22 cellular contexts compared by ENCODE assay signal in the genomic region with DNA sequence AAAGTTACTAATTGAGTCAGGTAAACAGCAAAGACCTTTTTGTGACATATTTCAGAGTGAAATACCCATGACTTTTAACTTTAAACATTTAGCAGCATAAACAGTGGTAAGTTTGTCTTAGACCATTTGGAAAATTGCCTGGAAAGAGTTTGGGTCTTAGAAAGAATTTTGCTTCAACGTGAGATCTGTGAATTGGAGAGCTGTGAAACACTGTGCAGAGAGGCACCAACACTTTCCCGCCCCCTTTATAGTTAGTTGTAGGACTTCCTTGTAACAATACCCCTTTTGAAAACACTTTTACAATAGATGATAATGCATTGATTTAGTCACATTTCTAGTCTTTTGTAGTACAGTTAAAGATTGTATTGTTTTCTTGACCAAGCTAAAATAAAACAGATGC. TPM values are rescaled to one million over a fixed set of nuclear protein-coding genes. Genes with fewer than 3 reads are reported as not detected.
DNase-seq lines count a peak whose midpoint lies in the region; ATAC-seq and TF ChIP-seq lines count a peak whose summit lies in the region.
"Had no signal": no experiment of that assay in that cellular context is flagged by ENCODE, and none has a peak within 500 bp of the region (broad histone marks: within the 10 kb centered on the region; RNA-seq: fewer than 3 reads in every experiment).

No MANE protein-coding gene starts in this region.

- H3K27ac ChIP-seq in AG04450 (ENCODE audit: low read depth, low read length) (no peak overlapping the region), DOHH2 (ENCODE audit: low read depth, low read length) (no peak overlapping the region), gastrocnemius medialis (no peak overlapping the region)
- H3K27ac ChIP-seq: adrenal gland, upper lobe of right lung had no signal

- no peak overlapping the region for H3K27ac Mint-ChIP-seq in activated T-helper 17 cell treated with anti-CD3 and anti-CD28 coated beads, Interleukin-2, amount 50 U/mL, for 72 hours
- H3K27ac Mint-ChIP-seq in endothelial cell (ENCODE audit: unreplicated experiment), result no peak overlapping the region
- H3K27ac Mint-ChIP-seq: activated T-helper 1 cell treated with anti-CD3 and anti-CD28 coated beads, Interleukin-12 subunit alpha, Interleukin-12 subunit beta, Interleukin-2, Interleukin-4 antibody, amounts not matched to agents 30 ng/mL and 10 ng/mL and 1 ng/mL, durations not matched to agents 14 hours and 24 hours and 36 hours; progenitor cell of endocrine pancreas; stimulated activated naive B cell treated with anti-CD40 and anti-IgM and Interleukin-4, amounts not matched to agents 10 μg/mL and 1 μg/mL and 100 μg/mL, for 72 hours had no signal

- H3K4me2 ChIP-seq in DOHH2 (ENCODE audit: low read length), result peak overlapping the region; percentile 6; the same call in 1 of the 2 replicates

- H3K9me3 Mint-ChIP-seq in activated T-helper 17 cell treated with anti-CD3 and anti-CD28 coated beads, Interleukin-2, amount 50 U/mL, for 72 hours, result no peaks in the 10 kb centered on the region
- H3K9me3 Mint-ChIP-seq in endothelial cell (ENCODE audit: unreplicated experiment), result no peaks in the 10 kb centered on the region
- H3K9me3 Mint-ChIP-seq: activated T-helper 1 cell treated with anti-CD3 and anti-CD28 coated beads, Interleukin-12 subunit alpha, Interleukin-12 subunit beta, Interleukin-2, Interleukin-4 antibody, amounts not matched to agents 30 ng/mL and 10 ng/mL and 1 ng/mL, durations not matched to agents 14 hours and 24 hours and 36 hours; nephron; stimulated activated naive B cell treated with anti-CD40 and anti-IgM and Interleukin-4, amounts not matched to agents 10 μg/mL and 1 μg/mL and 100 μg/mL, for 72 hours had no signal

- H3K4me1 ChIP-seq in DOHH2 (ENCODE audit: control insufficient read depth, low read length) (peaks cover 45% of the 10 kb centered on the region), gastrocnemius medialis (peaks cover 17 to 22% of the 10 kb centered on the region in 2 donors)

- H3K4me1 Mint-ChIP-seq in activated T-helper 17 cell treated with anti-CD3 and anti-CD28 coated beads, Interleukin-2, amount 50 U/mL, for 72 hours, result peaks cover 42% of the 10 kb centered on the region
- peaks cover 5% of the 10 kb centered on the region for H3K4me1 Mint-ChIP-seq in endothelial cell (ENCODE audit: unreplicated experiment)

- H3K79me2 ChIP-seq in DOHH2 (ENCODE audit: control insufficient read depth, low read length), result no peaks in the 10 kb centered on the region

- H3K36me3 ChIP-seq in DOHH2 (ENCODE audit: control insufficient read depth, low read length) (no peaks in the 10 kb centered on the region), gastrocnemius medialis (no peaks in the 10 kb centered on the region)
- H3K36me3 ChIP-seq: adrenal gland, upper lobe of right lung had no signal

- ATAC-seq in activated T-helper 17 cell treated with anti-CD3 and anti-CD28 coated beads, Interleukin-2, amount 50 U/mL, for 72 hours (replicated peaks), result no peak
- ATAC-seq in gastrocnemius medialis (no peak), HG02973 (IDR thresholded peaks at IDR 0.05; ENCODE audit: unreplicated experiment) (no peak)
- ATAC-seq: activated CD4-positive, CD25-positive, alpha-beta regulatory T cell treated with anti-CD3 and anti-CD28 coated beads, Interleukin-2, amount 50 U/mL, for 24 hours; stimulated activated naive B cell treated with anti-CD40 and anti-IgM and Interleukin-4, amounts not matched to agents 10 μg/mL and 1 μg/mL and 100 μg/mL, for 72 hours; upper lobe of right lung had no signal

- CTCF ChIA-PET in AG04450 (lab: Charles Lee), result no interaction called here

- TF ChIP-seq POLR2A in gastrocnemius medialis (IDR thresholded peaks at IDR 0.05), result no peak

- POLR2A ChIA-PET in AG04450 (lab: Yijun Ruan, JAX), result no interaction called here

- no peaks in the 10 kb centered on the region for H4K20me1 ChIP-seq in DOHH2 (ENCODE audit: control insufficient read depth, insufficient read depth, low read depth, low read length)

- H3K4me3 ChIP-seq in AG04450 (ENCODE audit: low read depth, low read length) (no peak overlapping the region), DOHH2 (ENCODE audit: low read length) (no peak overlapping the region), gastrocnemius medialis (no peak overlapping the region)
- H3K4me3 ChIP-seq: adrenal gland, upper lobe of right lung had no signal

- intact Hi-C loops in gastrocnemius medialis (cut with DNase I; ENCODE audit: low total_unique reads), result loop anchor here (5.0 kb wide), 1 partner anchor 222 kb away; no protein-coding TSS in a partner anchor

- H3K9me3 ChIP-seq in AG04450 (ENCODE audit: control insufficient read depth, insufficient read depth, low read length), result no peaks in the 10 kb centered on the region
- H3K9me3 ChIP-seq in DOHH2 (ENCODE audit: control insufficient read depth, insufficient read depth, low read length), result no peaks in the 10 kb centered on the region
- H3K9me3 ChIP-seq in gastrocnemius medialis, result no peaks in the 10 kb centered on the region
- H3K9me3 ChIP-seq: adrenal gland, upper lobe of right lung had no signal

- H3K27me3 ChIP-seq in AG04450 (ENCODE audit: control insufficient read depth, insufficient read depth, low read length) (no peaks in the 10 kb centered on the region), DOHH2 (ENCODE audit: control insufficient read depth, low read length) (no peaks in the 10 kb centered on the region), gastrocnemius medialis (no peaks in the 10 kb centered on the region)
- H3K27me3 ChIP-seq: adrenal gland, upper lobe of right lung had no signal

- in situ Hi-C loops in gastrocnemius medialis (cut with MboI; ENCODE audit: low sequenced_read_pairs in 4 of 4), result no loop called here

- peak overlapping the region; percentile 41 for H3K4me3 Mint-ChIP-seq in activated T-helper 17 cell treated with anti-CD3 and anti-CD28 coated beads, Interleukin-2, amount 50 U/mL, for 72 hours
- no peak overlapping the region for H3K4me3 Mint-ChIP-seq in endothelial cell (ENCODE audit: unreplicated experiment)
- H3K4me3 Mint-ChIP-seq: activated T-helper 1 cell treated with anti-CD3 and anti-CD28 coated beads, Interleukin-12 subunit alpha, Interleukin-12 subunit beta, Interleukin-2, Interleukin-4 antibody, amounts not matched to agents 30 ng/mL and 10 ng/mL and 1 ng/mL, durations not matched to agents 14 hours and 24 hours and 36 hours; nephron; stimulated activated naive B cell treated with anti-CD40 and anti-IgM and Interleukin-4, amounts not matched to agents 10 μg/mL and 1 μg/mL and 100 μg/mL, for 72 hours had no signal

- H3K9me2 ChIP-seq in DOHH2 (replicated peaks; ENCODE audit: control insufficient read depth, low read length), result no peaks in the 10 kb centered on the region

- H3K27me3 Mint-ChIP-seq in activated T-helper 17 cell treated with anti-CD3 and anti-CD28 coated beads, Interleukin-2, amount 50 U/mL, for 72 hours, result no peaks in the 10 kb centered on the region
- H3K27me3 Mint-ChIP-seq in endothelial cell (ENCODE audit: unreplicated experiment), result no peaks in the 10 kb centered on the region
- H3K27me3 Mint-ChIP-seq: stimulated activated naive B cell treated with anti-CD40 and anti-IgM and Interleukin-4, amounts not matched to agents 10 μg/mL and 1 μg/mL and 100 μg/mL, for 72 hours had no signal

- H3F3A ChIP-seq in DOHH2 (ENCODE audit: control insufficient read depth, insufficient read depth), result peaks cover 8% of the 10 kb centered on the region; the same call in 1 of the 2 replicates

- peak; percentile 23 for DNase-seq in AG04450 (ENCODE audit: low read depth, low spot score)
- peak; percentile 39 for DNase-seq in iris pigment epithelial cell (ENCODE audit: low read depth)
- DNase-seq in gastrocnemius medialis, result no peak
- DNase-seq in foreskin melanocyte, result no peak
- DNase-seq in endothelial cell (ENCODE audit: low spot score), result no peak
- DNase-seq: adrenal gland; central memory CD4-positive, alpha-beta T cell; COR-L47; EL; HCEC 1CT; NCI-H1436; NCI-H524 treated with DMSO at 0.1 percent for 48 hours; stimulated activated CD4-positive, alpha-beta T cell treated with anti-CD3 and anti-CD28 coated beads, Interleukin-2, amount 100 ng/mL, for 24 hours; stimulated activated naive B cell treated with anti-CD40 and anti-IgM and Interleukin-4, amounts not matched to agents 10 μg/mL and 1 μg/mL and 100 μg/mL, for 72 hours; upper lobe of right lung had no signal

- no peaks in the 10 kb centered on the region for H3K36me3 Mint-ChIP-seq in activated T-helper 17 cell treated with anti-CD3 and anti-CD28 coated beads, Interleukin-2, amount 50 U/mL, for 72 hours (ENCODE audit: low read depth)
- H3K36me3 Mint-ChIP-seq in endothelial cell (ENCODE audit: low read depth, unreplicated experiment), result no peaks in the 10 kb centered on the region
- H3K36me3 Mint-ChIP-seq: stimulated activated naive B cell treated with anti-CD40 and anti-IgM and Interleukin-4, amounts not matched to agents 10 μg/mL and 1 μg/mL and 100 μg/mL, for 72 hours had no signal

- TF ChIP-seq CTCF in AG04450 (IDR thresholded peaks at IDR 0.05; ENCODE audit: low read depth, low read length) (no peak), DOHH2 (IDR thresholded peaks at IDR 0.05; ENCODE audit: low read depth, low read length, poor library complexity, severe bottlenecking) (no peak), gastrocnemius medialis (IDR thresholded peaks at IDR 0.05 in 4 of 5, conservative IDR thresholded peaks at IDR 0.05 in 1 of 5) (no peak), endothelial cell (IDR thresholded peaks at IDR 0.05; ENCODE audit: unreplicated experiment) (no peak)

RNA-seq across cellular contexts. Expression of a gene that starts 43.6 kb away (rescaled TPM):
- polyA plus RNA-seq in AG04450 (2011; rRNA removed), result 92.1 and 95.5 TPM in 2 replicates
- 295 and 329 TPM in 2 replicates for polyA minus RNA-seq in AG04450 (2011; rRNA and poly(A)+ RNA removed)
- 100 to 1,000 TPM; 322 to 452 TPM for total RNA-seq in activated T-helper 17 cell treated with anti-CD3 and anti-CD28 coated beads, Interleukin-2, amount 50 U/mL, for 72 hours
- total RNA-seq in gastrocnemius medialis, result 100 to 1,000 TPM; 519 to 597 (median 557) TPM
- total RNA-seq in endothelial cell (ENCODE audit: unreplicated experiment), result 54.1 TPM

Comparison
In these comparisons a context has a peak if more than half of its experiments do, and no peak if none do; other contexts are left out.
1. DNase-seq: peak in AG04450 (single experiment) and iris pigment epithelial cell (single experiment); none in gastrocnemius medialis (0 of 2), foreskin melanocyte (single experiment) and endothelial cell (single experiment).